16 cellular contexts compared by ENCODE assay signal in the genomic region with DNA sequence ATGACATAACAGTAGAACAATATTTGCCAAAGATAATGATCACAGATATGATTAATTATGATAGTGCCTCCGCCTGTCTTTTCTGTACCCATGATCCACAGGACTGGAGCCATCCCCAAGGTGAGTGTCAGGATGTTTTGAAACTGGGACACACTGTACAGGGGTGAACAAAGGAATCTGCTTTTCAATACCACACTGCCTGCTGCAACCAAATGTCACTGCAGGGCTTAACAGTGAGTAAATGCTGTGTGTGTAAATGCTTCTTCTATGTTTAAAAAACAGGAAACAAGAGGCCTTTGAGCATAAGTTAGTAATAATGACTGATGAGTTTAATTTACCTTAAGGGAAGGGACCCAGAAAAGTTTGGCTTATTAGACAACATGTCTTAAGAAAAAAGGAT.
DNase-seq lines count a peak whose midpoint lies in the region; TF ChIP-seq lines count a peak whose summit lies in the region.
"Had no signal": no experiment of that assay in that cellular context is flagged by ENCODE, and none has a peak within 500 bp of the region (broad histone marks: within the 10 kb centered on the region; RNA-seq: fewer than 3 reads in every experiment).

No MANE protein-coding gene starts in this region.

- H4K20me1 ChIP-seq in mammary epithelial cell (ENCODE audit: insufficient read depth, low read length) = no peaks in the 10 kb centered on the region

- intact Hi-C loops in mammary epithelial cell (cut with micrococcal nuclease) (no loop called here), MCF 10A (cut with micrococcal nuclease) (no loop called here)

- dilution Hi-C loops in mammary epithelial cell (cut with HindIII; ENCODE audit: low sequenced_read_pairs) = no loop called here

- POLR2A ChIA-PET in MCF 10A (lab: Yijun Ruan, JAX) = interaction anchor here (0.7 kb wide), 1 partner anchor 47 kb away, joined by 3 read pairs; no protein-coding TSS in a partner anchor

- H3K36me3 Mint-ChIP-seq in MCF 10A (ENCODE audit: insufficient read depth, unreplicated experiment) = peaks cover 9% of the 10 kb centered on the region

- no peak overlapping the region for H3K4me3 Mint-ChIP-seq in MCF 10A (ENCODE audit: unreplicated experiment)
- H3K4me3 Mint-ChIP-seq: CD4-positive, alpha-beta T cell had no signal

- H3K4me2 ChIP-seq in mammary epithelial cell (ENCODE audit: insufficient read depth, low read depth, low read length) = peak overlapping the region; percentile 8
- H3K4me2 ChIP-seq: KMS-11 had no signal

- no peak for TF ChIP-seq CTCF in mammary epithelial cell (conservative IDR thresholded peaks at IDR 0.05 in 1 of 2, IDR thresholded peaks at IDR 0.05 in 1 of 2; ENCODE audit: extremely low read depth in 1 of 2, insufficient read depth in 1 of 2, low read depth in 1 of 2, low read length in 2 of 2)
- no peak for TF ChIP-seq CTCF in MCF 10A (IDR thresholded peaks at IDR 0.05; ENCODE audit: unreplicated experiment)
- no peak for TF ChIP-seq CTCF in VCaP (conservative IDR thresholded peaks at IDR 0.05)

- H3K27ac ChIP-seq in mammary epithelial cell (ENCODE audit: insufficient read depth, low read depth, low read length) (no peak overlapping the region), VCaP (peak overlapping the region; percentile 72)
- H3K27ac ChIP-seq: KMS-11, RWPE1, SK-N-MC had no signal

- WGBS in mammary epithelial cell (ENCODE audit: low coverage, missing lambda C conversion rate) = 88% methylated on average over 1 of the region's 1 CpG

- no peaks in the 10 kb centered on the region for H3K27me3 ChIP-seq in mammary epithelial cell (ENCODE audit: insufficient read depth, low read length)
- H3K27me3 ChIP-seq: MG63 had no signal

- no peaks in the 10 kb centered on the region for H3K9me3 ChIP-seq in mammary epithelial cell (replicated peaks; ENCODE audit: insufficient read depth, low read length)
- H3K9me3 ChIP-seq: MG63 had no signal

- no peak overlapping the region for H3K4me3 ChIP-seq in mammary epithelial cell (replicated peaks in 1 of 3; ENCODE audit: insufficient read depth in 1 of 3, low read depth in 2 of 3, low read length in 3 of 3)
- H3K4me3 ChIP-seq: MG63, SK-N-MC had no signal

- H3K27me3 Mint-ChIP-seq in MCF 10A (ENCODE audit: insufficient read depth, unreplicated experiment) = no peaks in the 10 kb centered on the region
- H3K27me3 Mint-ChIP-seq: CD4-positive, alpha-beta T cell had no signal

- no peak overlapping the region for H2AFZ ChIP-seq in mammary epithelial cell (ENCODE audit: low read depth, low read length)

- no TSS peak for BruUV-seq in mammary epithelial cell (replicated peaks; lab: Mats Ljungman, UMichigan)
- no TSS peak for BruUV-seq in MCF 10A (replicated peaks; lab: Mats Ljungman, UMichigan)

- no peaks in the 10 kb centered on the region for H3K79me2 ChIP-seq in mammary epithelial cell (ENCODE audit: insufficient read depth, low read length)

- H3K9ac ChIP-seq in mammary epithelial cell (ENCODE audit: insufficient read depth, low read length) = no peak overlapping the region
- H3K9ac ChIP-seq: KMS-11 had no signal

- H3K27ac Mint-ChIP-seq in MCF 10A (ENCODE audit: low read depth, unreplicated experiment) = no peak overlapping the region
- H3K27ac Mint-ChIP-seq: CD4-positive, alpha-beta T cell had no signal

- no peaks in the 10 kb centered on the region for H3K4me1 Mint-ChIP-seq in MCF 10A (ENCODE audit: insufficient read depth, unreplicated experiment)

- no peaks in the 10 kb centered on the region for H3K36me3 ChIP-seq in mammary epithelial cell (ENCODE audit: insufficient read depth, low read length)
- H3K36me3 ChIP-seq: MG63 had no signal

- CTCF ChIA-PET in mammary epithelial cell (lab: Charles Lee; ENCODE audit: low non-redundant PET) = no interaction called here
- CTCF ChIA-PET in MCF 10A (lab: Yijun Ruan, JAX) = no interaction called here

- peaks cover 43% of the 10 kb centered on the region for H3K4me1 ChIP-seq in mammary epithelial cell (ENCODE audit: insufficient read depth, low read length)

- DNase-seq in mammary epithelial cell (no peak), MCF 10A (ENCODE audit: unreplicated experiment) (no peak), dermis blood vessel endothelial cell (peak; percentile 5), superior temporal gyrus (ENCODE audit: extremely low spot score) (peak; percentile 22), NAMALWA (ENCODE audit: low spot score) (no peak), iPS-NIHi11 (ENCODE audit: low spot score) (no peak)
- DNase-seq: AML-193; CD4-positive, alpha-beta T cell; HCEC 1CT; MG63; NCI-H1105 treated with DMSO at 0.1 percent for 48 hours; NCI-H187 treated with DMSO at 0.1 percent for 48 hours had no signal

- no peaks in the 10 kb centered on the region for H3K9me3 Mint-ChIP-seq in MCF 10A (ENCODE audit: unreplicated experiment)
- H3K9me3 Mint-ChIP-seq: CD4-positive, alpha-beta T cell had no signal

- in situ Hi-C loops in mammary epithelial cell (cut with MboI; ENCODE audit: low sequenced_read_pairs in 2 of 2) = no loop called here

Comparison
In these comparisons a context has a peak if more than half of its experiments do, and no peak if none do; other contexts are left out.
1. DNase-seq: peak in dermis blood vessel endothelial cell (single experiment) and superior temporal gyrus (single experiment); none in mammary epithelial cell (single experiment), MCF 10A (single experiment), NAMALWA (single experiment) and iPS-NIHi11 (single experiment).